1 cellular context compared by ENCODE assay signal in the genomic region with DNA sequence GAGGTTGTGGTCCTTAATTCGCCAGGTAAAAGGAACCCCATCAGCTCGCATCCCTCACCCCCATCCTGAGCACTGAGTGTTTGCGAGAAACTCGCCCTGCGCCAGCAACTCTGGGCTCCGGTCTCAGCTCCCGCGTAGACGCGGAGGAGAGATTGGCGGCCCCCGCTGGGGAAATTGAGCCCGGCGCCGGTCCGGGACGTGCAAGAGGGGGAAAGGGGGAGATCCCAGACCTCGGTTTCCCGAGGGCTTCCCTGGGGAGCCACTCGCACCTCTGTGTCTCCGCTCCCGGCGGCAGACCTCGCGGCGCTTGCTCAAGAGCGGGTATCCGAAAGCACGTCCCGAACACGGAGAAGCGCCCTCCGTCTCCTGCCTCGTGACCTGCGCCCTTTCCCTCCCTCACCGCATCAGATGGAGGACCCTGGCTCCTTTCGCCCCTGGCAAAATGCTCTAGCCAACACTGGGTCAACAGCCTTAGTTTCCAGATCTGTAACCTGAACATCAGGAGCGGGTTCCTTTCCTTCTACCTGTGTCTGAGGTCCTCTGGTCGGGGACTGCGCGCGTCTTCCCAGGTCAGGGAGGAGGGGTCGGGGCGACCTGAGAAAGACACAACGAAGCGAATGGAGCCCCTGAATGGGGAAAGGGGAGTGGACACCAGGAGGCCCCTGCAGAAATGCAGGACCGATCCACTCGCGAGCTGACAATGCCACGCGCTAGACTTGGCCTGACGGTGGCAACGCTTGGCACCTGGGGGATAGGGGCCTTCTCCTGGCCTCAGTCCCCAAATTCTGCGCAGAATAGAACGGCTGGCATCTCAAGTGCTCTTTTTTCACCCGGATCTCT.
TF ChIP-seq lines count a peak whose summit lies in the region.

No MANE protein-coding gene starts in this region.

TF ChIP-seq in HepG2, 621 proteins besides CTCF, POLR2A, EP300 and RAD21 (continued from another document and continues in another):
- TF ChIP-seq, protein P1, sequence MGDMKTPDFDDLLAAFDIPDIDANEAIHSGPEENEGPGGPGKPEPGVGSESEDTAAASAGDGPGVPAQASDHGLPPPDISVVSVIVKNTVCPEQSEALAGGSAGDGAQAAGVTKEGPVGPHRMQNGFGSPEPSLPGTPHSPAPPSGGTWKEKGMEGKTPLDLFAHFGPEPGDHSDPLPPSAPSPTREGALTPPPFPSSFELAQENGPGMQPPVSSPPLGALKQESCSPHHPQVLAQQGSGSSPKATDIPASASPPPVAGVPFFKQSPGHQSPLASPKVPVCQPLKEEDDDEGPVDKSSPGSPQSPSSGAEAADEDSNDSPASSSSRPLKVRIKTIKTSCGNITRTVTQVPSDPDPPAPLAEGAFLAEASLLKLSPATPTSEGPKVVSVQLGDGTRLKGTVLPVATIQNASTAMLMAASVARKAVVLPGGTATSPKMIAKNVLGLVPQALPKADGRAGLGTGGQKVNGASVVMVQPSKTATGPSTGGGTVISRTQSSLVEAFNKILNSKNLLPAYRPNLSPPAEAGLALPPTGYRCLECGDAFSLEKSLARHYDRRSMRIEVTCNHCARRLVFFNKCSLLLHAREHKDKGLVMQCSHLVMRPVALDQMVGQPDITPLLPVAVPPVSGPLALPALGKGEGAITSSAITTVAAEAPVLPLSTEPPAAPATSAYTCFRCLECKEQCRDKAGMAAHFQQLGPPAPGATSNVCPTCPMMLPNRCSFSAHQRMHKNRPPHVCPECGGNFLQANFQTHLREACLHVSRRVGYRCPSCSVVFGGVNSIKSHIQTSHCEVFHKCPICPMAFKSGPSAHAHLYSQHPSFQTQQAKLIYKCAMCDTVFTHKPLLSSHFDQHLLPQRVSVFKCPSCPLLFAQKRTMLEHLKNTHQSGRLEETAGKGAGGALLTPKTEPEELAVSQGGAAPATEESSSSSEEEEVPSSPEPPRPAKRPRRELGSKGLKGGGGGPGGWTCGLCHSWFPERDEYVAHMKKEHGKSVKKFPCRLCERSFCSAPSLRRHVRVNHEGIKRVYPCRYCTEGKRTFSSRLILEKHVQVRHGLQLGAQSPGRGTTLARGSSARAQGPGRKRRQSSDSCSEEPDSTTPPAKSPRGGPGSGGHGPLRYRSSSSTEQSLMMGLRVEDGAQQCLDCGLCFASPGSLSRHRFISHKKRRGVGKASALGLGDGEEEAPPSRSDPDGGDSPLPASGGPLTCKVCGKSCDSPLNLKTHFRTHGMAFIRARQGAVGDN (CRISPR knock-in tag; IDR thresholded peaks at IDR 0.05) = peak; percentile 28; the same call in 1 of the 2 replicates
- TF ChIP-seq TFE3 (CRISPR knock-in tag; IDR thresholded peaks at IDR 0.05) = no peak
- TF ChIP-seq ZNF570 (CRISPR knock-in tag; IDR thresholded peaks at IDR 0.05; ENCODE audit: borderline replicate concordance) = no peak
- no peak for TF ChIP-seq HOXA5 (CRISPR knock-in tag; IDR thresholded peaks at IDR 0.05)
- TF ChIP-seq ZNF430 (CRISPR knock-in tag; IDR thresholded peaks at IDR 0.05) = no peak
- TF ChIP-seq ZNF350 (CRISPR knock-in tag; IDR thresholded peaks at IDR 0.05; ENCODE audit: borderline replicate concordance, low read depth) = 0 out of 2 replicates have a peak, but pooled peaks have one; percentile 23
- 0 out of 2 replicates have a peak, but pooled peaks have one; percentile 28 for TF ChIP-seq ZNF558 (CRISPR knock-in tag; IDR thresholded peaks at IDR 0.05; ENCODE audit: borderline replicate concordance)
- no peak for TF ChIP-seq ZFP36 (IDR thresholded peaks at IDR 0.05; ENCODE audit: borderline replicate concordance, low read depth, low read length, partially characterized antibody)
- peak; percentile 45; the same call in 1 of the 2 replicates for TF ChIP-seq EED (CRISPR knock-in tag; IDR thresholded peaks at IDR 0.05)
- no peak for TF ChIP-seq FOXO1 (CRISPR knock-in tag; IDR thresholded peaks at IDR 0.05)
- TF ChIP-seq, protein P2, sequence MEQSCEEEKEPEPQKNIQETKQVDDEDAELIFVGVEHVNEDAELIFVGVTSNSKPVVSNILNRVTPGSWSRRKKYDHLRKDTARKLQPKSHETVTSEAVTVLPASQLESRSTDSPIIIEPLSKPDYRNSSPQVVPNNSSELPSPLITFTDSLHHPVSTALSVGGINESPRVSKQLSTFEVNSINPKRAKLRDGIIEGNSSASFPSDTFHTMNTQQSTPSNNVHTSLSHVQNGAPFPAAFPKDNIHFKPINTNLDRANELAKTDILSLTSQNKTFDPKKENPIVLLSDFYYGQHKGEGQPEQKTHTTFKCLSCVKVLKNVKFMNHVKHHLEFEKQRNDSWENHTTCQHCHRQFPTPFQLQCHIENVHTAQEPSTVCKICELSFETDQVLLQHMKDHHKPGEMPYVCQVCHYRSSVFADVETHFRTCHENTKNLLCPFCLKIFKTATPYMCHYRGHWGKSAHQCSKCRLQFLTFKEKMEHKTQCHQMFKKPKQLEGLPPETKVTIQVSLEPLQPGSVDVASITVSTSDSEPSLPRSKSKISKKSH (CRISPR knock-in tag; IDR thresholded peaks at IDR 0.05; ENCODE audit: borderline replicate concordance) = 0 out of 2 replicates have a peak, but pooled peaks have one; percentile 11
- TF ChIP-seq ZNF333 (CRISPR knock-in tag; IDR thresholded peaks at IDR 0.05; ENCODE audit: borderline replicate concordance) = no peak
- no peak for TF ChIP-seq KAT2B (IDR thresholded peaks at IDR 0.05; ENCODE audit: borderline replicate concordance, low read depth, low read length)
- TF ChIP-seq ZNF672 (CRISPR knock-in tag; IDR thresholded peaks at IDR 0.05) = no peak
- TF ChIP-seq AGO1 (IDR thresholded peaks at IDR 0.05; ENCODE audit: low read depth, low read length, poor library complexity, severe bottlenecking) = peak; percentile 16
- no peak for TF ChIP-seq MXD4 (CRISPR knock-in tag; IDR thresholded peaks at IDR 0.05)
- TF ChIP-seq, protein P3, sequence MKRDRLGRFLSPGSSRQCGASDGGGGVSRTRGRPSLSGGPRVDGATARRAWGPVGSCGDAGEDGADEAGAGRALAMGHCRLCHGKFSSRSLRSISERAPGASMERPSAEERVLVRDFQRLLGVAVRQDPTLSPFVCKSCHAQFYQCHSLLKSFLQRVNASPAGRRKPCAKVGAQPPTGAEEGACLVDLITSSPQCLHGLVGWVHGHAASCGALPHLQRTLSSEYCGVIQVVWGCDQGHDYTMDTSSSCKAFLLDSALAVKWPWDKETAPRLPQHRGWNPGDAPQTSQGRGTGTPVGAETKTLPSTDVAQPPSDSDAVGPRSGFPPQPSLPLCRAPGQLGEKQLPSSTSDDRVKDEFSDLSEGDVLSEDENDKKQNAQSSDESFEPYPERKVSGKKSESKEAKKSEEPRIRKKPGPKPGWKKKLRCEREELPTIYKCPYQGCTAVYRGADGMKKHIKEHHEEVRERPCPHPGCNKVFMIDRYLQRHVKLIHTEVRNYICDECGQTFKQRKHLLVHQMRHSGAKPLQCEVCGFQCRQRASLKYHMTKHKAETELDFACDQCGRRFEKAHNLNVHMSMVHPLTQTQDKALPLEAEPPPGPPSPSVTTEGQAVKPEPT (CRISPR knock-in tag; IDR thresholded peaks at IDR 0.05; ENCODE audit: low read depth) = no peak
- TF ChIP-seq ZNF207 (IDR thresholded peaks at IDR 0.05; ENCODE audit: borderline replicate concordance) = no peak
- no peak for TF ChIP-seq SRSF9 (IDR thresholded peaks at IDR 0.05; ENCODE audit: borderline replicate concordance, insufficient read depth, low read depth, low read length, poor library complexity, severe bottlenecking)
- TF ChIP-seq BRF2 (CRISPR knock-in tag; IDR thresholded peaks at IDR 0.05) = no peak
- TF ChIP-seq ARNT2 (CRISPR knock-in tag; IDR thresholded peaks at IDR 0.05; ENCODE audit: low read depth) = no peak
- TF ChIP-seq ZNF30 (CRISPR knock-in tag; IDR thresholded peaks at IDR 0.05) = no peak
- no peak for TF ChIP-seq ZNF773 (CRISPR knock-in tag; IDR thresholded peaks at IDR 0.05; ENCODE audit: borderline replicate concordance)
- TF ChIP-seq ZNF761 (CRISPR knock-in tag; conservative IDR thresholded peaks at IDR 0.05) = no peak
- TF ChIP-seq, protein P4, sequence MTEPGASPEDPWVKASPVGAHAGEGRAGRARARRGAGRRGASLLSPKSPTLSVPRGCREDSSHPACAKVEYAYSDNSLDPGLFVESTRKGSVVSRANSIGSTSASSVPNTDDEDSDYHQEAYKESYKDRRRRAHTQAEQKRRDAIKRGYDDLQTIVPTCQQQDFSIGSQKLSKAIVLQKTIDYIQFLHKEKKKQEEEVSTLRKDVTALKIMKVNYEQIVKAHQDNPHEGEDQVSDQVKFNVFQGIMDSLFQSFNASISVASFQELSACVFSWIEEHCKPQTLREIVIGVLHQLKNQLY (CRISPR knock-in tag; IDR thresholded peaks at IDR 0.05) = no peak
- TF ChIP-seq ZBTB38 (CRISPR knock-in tag; IDR thresholded peaks at IDR 0.05) = no peak
- no peak for TF ChIP-seq RERE (CRISPR knock-in tag; IDR thresholded peaks at IDR 0.05; ENCODE audit: low read depth)
- no peak for TF ChIP-seq GFI1 (CRISPR knock-in tag; IDR thresholded peaks at IDR 0.05; ENCODE audit: borderline replicate concordance)
- no peak for TF ChIP-seq ZNF224 (CRISPR knock-in tag; IDR thresholded peaks at IDR 0.05)
- no peak for TF ChIP-seq KLF11 (CRISPR knock-in tag; IDR thresholded peaks at IDR 0.05)
- no peak for TF ChIP-seq ZNF24 (IDR thresholded peaks at IDR 0.05)
- TF ChIP-seq REXO4 (CRISPR knock-in tag; IDR thresholded peaks at IDR 0.05; ENCODE audit: borderline replicate concordance) = no peak
